In the genomic region with DNA sequence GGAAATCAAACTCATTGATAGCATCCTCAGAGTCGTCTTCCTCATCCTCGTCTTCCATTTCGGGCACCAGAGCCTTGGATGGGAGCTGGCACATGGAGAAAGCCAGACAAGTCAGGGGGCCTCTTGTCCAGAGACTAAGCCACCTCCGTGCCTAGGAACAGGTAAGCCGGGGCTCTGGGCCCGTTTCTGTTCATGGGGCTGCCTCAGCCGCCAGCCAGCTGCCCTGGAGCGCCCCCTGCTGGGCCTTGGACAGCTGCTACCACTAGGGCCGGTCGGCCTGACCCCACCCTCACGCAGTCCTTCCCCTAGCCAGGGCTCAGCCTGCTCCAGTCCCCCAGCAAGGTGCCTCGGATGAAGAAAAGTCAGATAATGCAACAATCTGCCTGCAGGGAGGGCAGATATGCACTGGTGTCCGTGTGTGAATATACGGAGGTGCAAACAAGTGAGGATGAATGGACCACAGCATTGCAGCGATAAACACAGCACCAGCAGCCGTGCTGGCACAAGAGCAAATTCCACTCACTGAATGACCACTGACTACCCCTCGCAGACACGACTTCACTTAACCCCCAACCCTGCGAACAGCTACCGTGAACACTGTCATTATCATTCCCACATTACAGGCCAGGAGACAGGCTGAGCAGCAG, we compare ENCODE assay signal across 8 cellular contexts. TPM values are rescaled to one million over a fixed set of nuclear protein-coding genes. Genes with fewer than 3 reads are reported as not detected.
A peak's percentile ranks its signal among the peaks of the same experiment; 100 is the strongest.
DNase-seq lines count a peak whose midpoint lies in the region; ATAC-seq and TF ChIP-seq lines count a peak whose summit lies in the region.

No MANE protein-coding gene starts in this region.

- intact Hi-C loops in adrenal gland (cut with DNase I) (no loop called here), right cardiac atrium (cut with DNase I) (no loop called here)

- no peaks in the 10 kb centered on the region for H3K27me3 ChIP-seq in BLaER1 treated with 17β-estradiol and CSF1 and Interleukin-3, amounts not matched to agents 10 nM and 100 nM
- H3K27me3 ChIP-seq in adrenal gland: no peaks in the 10 kb centered on the region
- no peaks in the 10 kb centered on the region for H3K27me3 ChIP-seq in right cardiac atrium (ENCODE audit: control insufficient read depth, insufficient read depth)

- H3K4me2 ChIP-seq in BLaER1 treated with 17β-estradiol and CSF1 and Interleukin-3, amounts not matched to agents 10 nM and 100 nM: peak overlapping the region; percentile 77 to 99 (median 95)

- no peaks in the 10 kb centered on the region for H3K9me3 ChIP-seq in BLaER1 treated with 17β-estradiol and CSF1 and Interleukin-3, amounts not matched to agents 10 nM and 100 nM (replicated peaks in 1 of 11)
- H3K9me3 ChIP-seq in adrenal gland (replicated peaks in 1 of 3) (no peaks in the 10 kb centered on the region), right cardiac atrium (ENCODE audit: control insufficient read depth, low read length) (no peaks in the 10 kb centered on the region)

- peak; percentile 70 to 78 (median 75) for DNase-seq in T-helper 1 cell
- peak; percentile 58 to 89 (median 77) for DNase-seq in adrenal gland
- DNase-seq in right cardiac atrium: peak; percentile 77 to 93 (median 91)
- peak; percentile 52 to 70 for DNase-seq in stimulated activated CD4-positive, alpha-beta T cell treated with anti-CD3 and anti-CD28 coated beads, Interleukin-12 subunit alpha, Interleukin-12 subunit beta, amount 100 ng/mL, for 24 hours (ENCODE audit: low read depth in 2 of 2)
- no peak for DNase-seq in inferior parietal cortex (ENCODE audit: extremely low spot score)

- ATAC-seq in HG02759 (IDR thresholded peaks at IDR 0.05; ENCODE audit: unreplicated experiment): peak; percentile 54
- ATAC-seq in right cardiac atrium: peak; percentile 74 to 80
- ATAC-seq in HG02938 (IDR thresholded peaks at IDR 0.05; ENCODE audit: unreplicated experiment): no peak

- H3K27ac ChIP-seq in BLaER1 treated with 17β-estradiol and CSF1 and Interleukin-3, amounts not matched to agents 10 nM and 100 nM: peak overlapping the region in 8 of 11 experiments; percentile 41 to 76 (median 52); a peak in 17 of 22 replicates
- H3K27ac ChIP-seq in adrenal gland (peak overlapping the region in 2 of 5 donors; percentile 51 to 63), right cardiac atrium (ENCODE audit: low read length) (peak overlapping the region; percentile 3)

- 34 to 47% (median 43%) methylated on average over 13 to 20 of the region's 20 CpGs for WGBS in adrenal gland, 4 donors
- 35% methylated on average over 20 of the region's 20 CpGs for WGBS in right cardiac atrium

- peaks cover 93 to 100% (median 98%) of the 10 kb centered on the region in 11 experiments for H4K20me1 ChIP-seq in BLaER1 treated with 17β-estradiol and CSF1 and Interleukin-3, amounts not matched to agents 10 nM and 100 nM

- peaks cover 81 to 100% (median 96%) of the 10 kb centered on the region in 11 experiments for H3K36me3 ChIP-seq in BLaER1 treated with 17β-estradiol and CSF1 and Interleukin-3, amounts not matched to agents 10 nM and 100 nM
- peaks cover 0 to 85% of the 10 kb centered on the region in 2 donors for H3K36me3 ChIP-seq in adrenal gland (replicated peaks in 1 of 2)

- no peak for TF ChIP-seq POLR2A in adrenal gland (IDR thresholded peaks at IDR 0.05)

- peak overlapping the region in 9 of 11 experiments; percentile 40 to 77 (median 55); a peak in 17 of 22 replicates for H3K9ac ChIP-seq in BLaER1 treated with 17β-estradiol and CSF1 and Interleukin-3, amounts not matched to agents 10 nM and 100 nM

- peaks cover 89 to 100% (median 100%) of the 10 kb centered on the region in 10 experiments for H3K4me1 ChIP-seq in BLaER1 treated with 17β-estradiol and CSF1 and Interleukin-3, amounts not matched to agents 10 nM and 100 nM
- peaks cover 15 to 50% of the 10 kb centered on the region in 2 donors for H3K4me1 ChIP-seq in adrenal gland (replicated peaks in 1 of 2)
- no peaks in the 10 kb centered on the region for H3K4me1 ChIP-seq in right cardiac atrium (ENCODE audit: control insufficient read depth, insufficient read depth, low read length)

- H3K4me3 ChIP-seq in BLaER1 treated with 17β-estradiol and CSF1 and Interleukin-3, amounts not matched to agents 10 nM and 100 nM: peak overlapping the region in 8 of 10 experiments; percentile 13 to 55 (median 44); a peak in 15 of 20 replicates
- H3K4me3 ChIP-seq in adrenal gland (no peak overlapping the region), right cardiac atrium (ENCODE audit: low read length) (no peak overlapping the region)

- peak; percentile 82 to 95 (median 88) for TF ChIP-seq CTCF in adrenal gland (IDR thresholded peaks at IDR 0.05)

RNA-seq across cellular contexts. Expression of a gene that starts 11.9 kb away (rescaled TPM):
- total RNA-seq in adrenal gland (10 to 100 TPM; 11.5 to 37.0 (median 26.8) TPM), right cardiac atrium (10 to 100 TPM; 14.2 to 16.6 (median 14.8) TPM)
- polyA plus RNA-seq in adrenal gland (10 to 100 TPM in 2 of 3 donors, 1 to 10 TPM in 1; 6.8 to 77.1 (median 53.7) TPM), right cardiac atrium (11.3 TPM)

RNA-seq across cellular contexts. Expression of a gene that starts 17.0 kb away (rescaled TPM):
- total RNA-seq in adrenal gland: 10 to 100 TPM in 7 of 8 donors, 1 to 10 TPM in 1; 9.6 to 31.2 (median 16.7) TPM
- 10 to 100 TPM in 2 of 3 donors, 1 to 10 TPM in 1; 5.5 to 19.1 (median 13.6) TPM for polyA plus RNA-seq in adrenal gland
- 10 to 100 TPM; 15.0 to 22.7 (median 21.0) TPM for total RNA-seq in right cardiac atrium
- 15.9 TPM for polyA plus RNA-seq in right cardiac atrium

RNA-seq across cellular contexts. Expression of a gene that starts 17.4 kb away (rescaled TPM):
- total RNA-seq in adrenal gland (10 to 100 TPM; 46.6 to 85.7 (median 66.8) TPM), right cardiac atrium (10 to 100 TPM; 49.0 to 69.8 (median 54.7) TPM)
- polyA plus RNA-seq in adrenal gland (10 to 100 TPM; 22.3 to 92.8 (median 65.3) TPM), right cardiac atrium (39.3 TPM)

RNA-seq across cellular contexts. Expression of a gene that starts 59.6 kb away (rescaled TPM):
- total RNA-seq in adrenal gland: 10 to 100 TPM; 16.6 to 56.9 (median 34.2) TPM
- polyA plus RNA-seq in adrenal gland: 10 to 100 TPM; 13.3 to 32.3 (median 14.7) TPM
- 10 to 100 TPM; 16.9 to 45.6 (median 24.7) TPM for total RNA-seq in right cardiac atrium
- 15.9 TPM for polyA plus RNA-seq in right cardiac atrium

Comparison
In these comparisons a context has a peak if more than half of its experiments do, and no peak if none do; other contexts are left out.
1. H3K4me3 ChIP-seq: peak in BLaER1 treated with 17β-estradiol and CSF1 and Interleukin-3, amounts not matched to agents 10 nM and 100 nM (8 of 10); none in adrenal gland (0 of 4) and right cardiac atrium (single experiment).